Comparison of ENCODE assay signal across 1 cellular context in the genomic region with DNA sequence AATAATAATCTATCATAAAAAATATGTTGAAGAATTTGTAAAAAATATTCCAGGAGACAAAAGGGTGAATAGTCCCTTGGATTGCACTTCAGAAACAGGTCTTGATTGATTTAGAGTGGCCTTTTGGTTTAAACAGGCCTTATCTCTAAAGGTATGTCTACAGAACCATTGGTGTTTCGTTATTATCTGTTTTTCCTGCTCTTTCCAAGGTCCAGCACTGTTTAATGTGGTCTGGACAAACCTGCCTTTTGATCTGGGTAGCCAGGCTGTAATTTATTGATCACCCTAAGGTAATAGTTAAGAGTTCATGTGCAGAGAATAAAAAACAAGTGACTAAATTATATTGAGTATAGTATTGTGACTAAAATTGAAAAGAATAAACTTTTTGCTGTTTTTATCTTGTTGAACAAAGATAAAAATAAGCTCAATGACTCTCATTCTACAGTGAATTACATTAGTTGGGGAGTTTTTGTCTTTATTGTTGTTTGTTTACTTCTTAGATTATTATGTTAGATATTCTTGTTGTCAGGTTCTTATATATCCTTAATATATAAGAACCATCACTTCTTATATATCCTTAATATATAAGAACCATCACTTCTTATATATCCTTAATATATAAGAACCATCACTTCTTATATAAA.
TF ChIP-seq lines count a peak whose summit lies in the region.

No MANE protein-coding gene starts in this region.

TF ChIP-seq in HepG2, 621 proteins besides CTCF, POLR2A, EP300 and RAD21 (continued from another document and continues in another):
- TF ChIP-seq THRA (CRISPR knock-in tag; IDR thresholded peaks at IDR 0.05; ENCODE audit: borderline replicate concordance) (peak; percentile 86), ZNF44 (CRISPR knock-in tag; IDR thresholded peaks at IDR 0.05) (no peak), ZNF781 (CRISPR knock-in tag; IDR thresholded peaks at IDR 0.05; ENCODE audit: borderline replicate concordance, not compliant biosample characterization) (no peak), ATAD3A (CRISPR knock-in tag; IDR thresholded peaks at IDR 0.05) (no peak), ZC3H4 (CRISPR knock-in tag; IDR thresholded peaks at IDR 0.05; ENCODE audit: borderline replicate concordance) (no peak), NFKBIZ (CRISPR knock-in tag; IDR thresholded peaks at IDR 0.05) (peak; percentile 94), KDM5A (IDR thresholded peaks at IDR 0.05; ENCODE audit: borderline replicate concordance, low read length) (no peak), FLYWCH1 (CRISPR knock-in tag; IDR thresholded peaks at IDR 0.05) (no peak), ZFYVE20 (CRISPR knock-in tag; IDR thresholded peaks at IDR 0.05; ENCODE audit: borderline replicate concordance, low read depth) (no peak), POLR2AphosphoS2 (IDR thresholded peaks at IDR 0.05; ENCODE audit: low read depth, low read length) (no peak), ATM (IDR thresholded peaks at IDR 0.05; ENCODE audit: borderline replicate concordance) (no peak), ZNF879 (CRISPR knock-in tag; IDR thresholded peaks at IDR 0.05) (no peak), ZHX1 (CRISPR knock-in tag; IDR thresholded peaks at IDR 0.05; ENCODE audit: low read depth) (no peak), ZNF232 (CRISPR knock-in tag; IDR thresholded peaks at IDR 0.05; ENCODE audit: borderline replicate concordance) (no peak), NR2F6 (IDR thresholded peaks at IDR 0.05) (peak; percentile 89), NR2F6 (CRISPR knock-in tag; IDR thresholded peaks at IDR 0.05) (peak; percentile 82), SMAD1 (CRISPR knock-in tag; IDR thresholded peaks at IDR 0.05; ENCODE audit: borderline replicate concordance, low read depth) (no peak), TFE3 (CRISPR knock-in tag; IDR thresholded peaks at IDR 0.05) (peak; percentile 88), ZNF562 (CRISPR knock-in tag; IDR thresholded peaks at IDR 0.05; ENCODE audit: borderline replicate concordance) (no peak), FOXA3 (CRISPR knock-in tag; IDR thresholded peaks at IDR 0.05) (peak; percentile 94), ZNF761 (CRISPR knock-in tag; conservative IDR thresholded peaks at IDR 0.05) (no peak), ETV5 (CRISPR knock-in tag; IDR thresholded peaks at IDR 0.05; ENCODE audit: borderline replicate concordance) (peak; percentile 92), ISL2 (CRISPR knock-in tag; IDR thresholded peaks at IDR 0.05) (peak; percentile 99), MIER2 (CRISPR knock-in tag; IDR thresholded peaks at IDR 0.05) (0 out of 2 replicates have a peak, but pooled peaks have one; percentile 45), THAP9 (CRISPR knock-in tag; IDR thresholded peaks at IDR 0.05; ENCODE audit: borderline replicate concordance) (no peak), AKNA (CRISPR knock-in tag; IDR thresholded peaks at IDR 0.05; ENCODE audit: borderline replicate concordance) (no peak), ATF3 (CRISPR knock-in tag; IDR thresholded peaks at IDR 0.05) (no peak), GATAD2A (CRISPR knock-in tag; IDR thresholded peaks at IDR 0.05) (peak; percentile 97), FOXJ3 (CRISPR knock-in tag; IDR thresholded peaks at IDR 0.05; ENCODE audit: borderline replicate concordance) (peak; percentile 98), ZFP1 (CRISPR knock-in tag; IDR thresholded peaks at IDR 0.05) (peak; percentile 59; the same call in 1 of the 2 replicates)
- TF ChIP-seq, protein P1, sequence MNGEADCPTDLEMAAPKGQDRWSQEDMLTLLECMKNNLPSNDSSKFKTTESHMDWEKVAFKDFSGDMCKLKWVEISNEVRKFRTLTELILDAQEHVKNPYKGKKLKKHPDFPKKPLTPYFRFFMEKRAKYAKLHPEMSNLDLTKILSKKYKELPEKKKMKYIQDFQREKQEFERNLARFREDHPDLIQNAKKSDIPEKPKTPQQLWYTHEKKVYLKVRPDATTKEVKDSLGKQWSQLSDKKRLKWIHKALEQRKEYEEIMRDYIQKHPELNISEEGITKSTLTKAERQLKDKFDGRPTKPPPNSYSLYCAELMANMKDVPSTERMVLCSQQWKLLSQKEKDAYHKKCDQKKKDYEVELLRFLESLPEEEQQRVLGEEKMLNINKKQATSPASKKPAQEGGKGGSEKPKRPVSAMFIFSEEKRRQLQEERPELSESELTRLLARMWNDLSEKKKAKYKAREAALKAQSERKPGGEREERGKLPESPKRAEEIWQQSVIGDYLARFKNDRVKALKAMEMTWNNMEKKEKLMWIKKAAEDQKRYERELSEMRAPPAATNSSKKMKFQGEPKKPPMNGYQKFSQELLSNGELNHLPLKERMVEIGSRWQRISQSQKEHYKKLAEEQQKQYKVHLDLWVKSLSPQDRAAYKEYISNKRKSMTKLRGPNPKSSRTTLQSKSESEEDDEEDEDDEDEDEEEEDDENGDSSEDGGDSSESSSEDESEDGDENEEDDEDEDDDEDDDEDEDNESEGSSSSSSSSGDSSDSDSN (CRISPR knock-in tag; IDR thresholded peaks at IDR 0.05): no peak
- TF ChIP-seq, protein P2, sequence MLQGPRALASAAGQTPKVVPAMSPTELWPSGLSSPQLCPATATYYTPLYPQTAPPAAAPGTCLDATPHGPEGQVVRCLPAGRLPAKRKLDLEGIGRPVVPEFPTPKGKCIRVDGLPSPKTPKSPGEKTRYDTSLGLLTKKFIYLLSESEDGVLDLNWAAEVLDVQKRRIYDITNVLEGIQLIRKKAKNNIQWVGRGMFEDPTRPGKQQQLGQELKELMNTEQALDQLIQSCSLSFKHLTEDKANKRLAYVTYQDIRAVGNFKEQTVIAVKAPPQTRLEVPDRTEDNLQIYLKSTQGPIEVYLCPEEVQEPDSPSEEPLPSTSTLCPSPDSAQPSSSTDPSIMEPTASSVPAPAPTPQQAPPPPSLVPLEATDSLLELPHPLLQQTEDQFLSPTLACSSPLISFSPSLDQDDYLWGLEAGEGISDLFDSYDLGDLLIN (CRISPR knock-in tag; IDR thresholded peaks at IDR 0.05; ENCODE audit: borderline replicate concordance): no peak
